22 cellular contexts compared by ENCODE assay signal in the genomic region with DNA sequence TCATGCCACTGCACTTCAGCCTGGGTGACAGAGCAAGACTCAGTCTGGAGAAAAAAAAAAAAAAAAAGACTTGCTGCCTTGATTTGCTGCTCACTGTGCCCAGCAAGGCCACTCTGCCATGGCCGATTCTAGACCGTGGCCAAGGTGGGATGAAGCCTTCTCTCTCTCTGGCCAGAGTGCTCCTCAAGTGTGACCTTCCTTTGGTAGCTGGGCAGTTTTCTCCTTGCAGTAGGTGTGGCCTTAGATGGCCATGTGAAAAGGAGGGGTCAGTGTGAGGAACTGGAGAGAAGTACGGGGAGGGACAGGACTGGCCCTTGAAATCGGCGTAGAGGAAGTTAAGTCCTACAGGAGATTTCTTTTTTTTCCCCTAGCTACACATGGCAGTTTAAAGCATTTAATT.
DNase-seq lines count a peak whose midpoint lies in the region; ATAC-seq, FAIRE-seq and TF ChIP-seq lines count a peak whose summit lies in the region.
"Had no signal": no experiment of that assay in that cellular context is flagged by ENCODE, and none has a peak within 500 bp of the region (broad histone marks: within the 10 kb centered on the region; RNA-seq: fewer than 3 reads in every experiment).

No MANE protein-coding gene starts in this region.

- H3K23me2 ChIP-seq in H1 (ENCODE audit: low read depth, low read length) = no peaks in the 10 kb centered on the region

- no peak overlapping the region for H4K8ac ChIP-seq in H1 (ENCODE audit: extremely low read depth, insufficient read depth, low read length)

- no peaks in the 10 kb centered on the region for H3K9me2 ChIP-seq in HCT116 (ENCODE audit: insufficient read depth)

- H4K91ac ChIP-seq in H1 (replicated peaks; ENCODE audit: insufficient read length, low read length) = no peak overlapping the region

- H3K23ac ChIP-seq in H1 (ENCODE audit: insufficient read length) = no peak overlapping the region

- H2AFZ ChIP-seq in HCT116 (ENCODE audit: low read depth, low read length, poor library complexity, severe bottlenecking) (no peak overlapping the region), H1 (ENCODE audit: low read length) (no peak overlapping the region)

- peaks cover 0 to 42% (median 18%) of the 10 kb centered on the region in 11 experiments; a peak in 11 of 22 replicates for H3K36me3 ChIP-seq in BLaER1 treated with 17β-estradiol and CSF1 and Interleukin-3, amounts not matched to agents 10 nM and 100 nM
- H3K36me3 ChIP-seq in HCT116 (ENCODE audit: control insufficient read depth in 1 of 2, insufficient read depth in 2 of 2, low read length in 2 of 2) (no peaks in the 10 kb centered on the region), H1 (ENCODE audit: control insufficient read depth in 2 of 4, insufficient read depth in 4 of 4, low read length in 3 of 4) (no peaks in the 10 kb centered on the region), mucosa of descending colon (ENCODE audit: low read depth) (no peaks in the 10 kb centered on the region), small intestine (ENCODE audit: control insufficient read depth in 2 of 2, insufficient read depth in 2 of 2, low read length in 2 of 2) (no peaks in the 10 kb centered on the region)
- H3K36me3 ChIP-seq: breast epithelium, SJSA1 had no signal

- no peak overlapping the region for H3K14ac ChIP-seq in H1 (ENCODE audit: insufficient read length)

- FAIRE-seq in H1 (lab: Jason Lieb, UNC) (no peak), small intestine (lab: Jason Lieb, UNC) (no peak)

- no peak overlapping the region for H3K9ac ChIP-seq in BLaER1 treated with 17β-estradiol and CSF1 and Interleukin-3, amounts not matched to agents 10 nM and 100 nM
- H3K9ac ChIP-seq in HCT116 (ENCODE audit: low read length) (no peak overlapping the region), H1 (replicated peaks in 1 of 4; ENCODE audit: extremely low read depth in 1 of 4, low read depth in 3 of 4, low read length in 3 of 4) (no peak overlapping the region; a peak in 1 of 7 replicates)

- H3K27me3 ChIP-seq in BLaER1 treated with 17β-estradiol and CSF1 and Interleukin-3, amounts not matched to agents 10 nM and 100 nM = no peaks in the 10 kb centered on the region
- no peaks in the 10 kb centered on the region for H3K27me3 ChIP-seq in HCT116 (ENCODE audit: insufficient read depth, low read length)
- no peaks in the 10 kb centered on the region for H3K27me3 ChIP-seq in H1 (replicated peaks in 1 of 4; ENCODE audit: control insufficient read depth in 3 of 4, extremely low read depth in 1 of 4, insufficient read depth in 3 of 4, low read length in 3 of 4)
- no peaks in the 10 kb centered on the region for H3K27me3 ChIP-seq in small intestine (ENCODE audit: control insufficient read depth in 2 of 2, insufficient read depth in 2 of 2, low read length in 2 of 2)
- H3K27me3 ChIP-seq: breast epithelium, dorsolateral prefrontal cortex, SJSA1, testis had no signal

- RAD21 ChIA-PET in HCT116 (lab: Charles Lee; ENCODE audit: low non-redundant PET in 1 of 2, low total read pairs in 2 of 2, uncharacterized antibody in 2 of 2, unreplicated experiment in 2 of 2) = no interaction called here

- peaks cover 0 to 5% (median 0%) of the 10 kb centered on the region in 11 experiments; a peak in 3 of 22 replicates for H3K9me3 ChIP-seq in BLaER1 treated with 17β-estradiol and CSF1 and Interleukin-3, amounts not matched to agents 10 nM and 100 nM (replicated peaks in 1 of 11)
- H3K9me3 ChIP-seq in HCT116 (ENCODE audit: control insufficient read depth in 1 of 2, insufficient read depth in 1 of 2, low read depth in 1 of 2, low read length in 2 of 2) = no peaks in the 10 kb centered on the region
- no peaks in the 10 kb centered on the region for H3K9me3 ChIP-seq in H1 (ENCODE audit: insufficient read depth in 2 of 2, low read depth in 1 of 2, low read length in 1 of 2)
- H3K9me3 ChIP-seq in mucosa of descending colon = no peaks in the 10 kb centered on the region
- no peaks in the 10 kb centered on the region for H3K9me3 ChIP-seq in small intestine (ENCODE audit: control insufficient read depth, low read depth)
- H3K9me3 ChIP-seq: breast epithelium, SJSA1, testis had no signal

- ATAC-seq in HCT116 (peak; percentile 22; the same call in 1 of the 2 replicates), mucosa of descending colon (peak; percentile 31), GM19395 (IDR thresholded peaks at IDR 0.05; ENCODE audit: unreplicated experiment) (no peak)

- CTCF ChIA-PET in HCT116 (lab: Charles Lee) (no interaction called here), H1 (lab: Charles Lee; ENCODE audit: partially characterized antibody) (interaction anchor here (0.6 to 1.7 kb wide), 2 partner anchors 15 to 76 kb away, joined by 7 to 8 read pairs; no protein-coding TSS in a partner anchor)

- no peak overlapping the region for H4K5ac ChIP-seq in H1 (ENCODE audit: insufficient read length, low read depth, low read length)

- H3K4me3 ChIP-seq in BLaER1 treated with 17β-estradiol and CSF1 and Interleukin-3, amounts not matched to agents 10 nM and 100 nM = no peak overlapping the region
- H3K4me3 ChIP-seq in HCT116 (replicated peaks in 1 of 2; ENCODE audit: low read depth in 1 of 2, low read length in 2 of 2) (no peak overlapping the region), H1 (ENCODE audit: extremely low read depth in 1 of 4, insufficient read depth in 2 of 4, low read depth in 3 of 4, low read length in 4 of 4) (no peak overlapping the region), mucosa of descending colon (no peak overlapping the region), small intestine (ENCODE audit: low read depth in 1 of 2, low read length in 2 of 2) (no peak overlapping the region)
- H3K4me3 ChIP-seq: breast epithelium, dorsolateral prefrontal cortex, SJSA1, testis had no signal

- H3K4me1 ChIP-seq in BLaER1 treated with 17β-estradiol and CSF1 and Interleukin-3, amounts not matched to agents 10 nM and 100 nM = peaks cover 9 to 31% (median 21%) of the 10 kb centered on the region in 10 experiments; a peak in 19 of 20 replicates
- peaks cover 0 to 3% of the 10 kb centered on the region in 2 experiments; a peak in 1 of 4 replicates for H3K4me1 ChIP-seq in HCT116 (ENCODE audit: control insufficient read depth in 1 of 2, insufficient read depth in 2 of 2, low read length in 2 of 2)
- H3K4me1 ChIP-seq in H1 (replicated peaks in 1 of 4; ENCODE audit: control insufficient read depth in 3 of 4, insufficient read depth in 4 of 4, low read length in 3 of 4) = peaks cover 0 to 7% (median 3%) of the 10 kb centered on the region in 4 experiments; a peak in 3 of 7 replicates
- H3K4me1 ChIP-seq in mucosa of descending colon (ENCODE audit: low read depth) = no peaks in the 10 kb centered on the region
- peaks cover 0 to 2% of the 10 kb centered on the region in 2 donors for H3K4me1 ChIP-seq in small intestine (ENCODE audit: control insufficient read depth in 2 of 2, insufficient read depth in 1 of 2, low read depth in 1 of 2, low read length in 1 of 2)
- H3K4me1 ChIP-seq: breast epithelium, SJSA1, testis had no signal

- no peak for TF ChIP-seq EP300 in H1 (IDR thresholded peaks at IDR 0.05; ENCODE audit: borderline replicate concordance in 1 of 2, low read depth in 2 of 2, low read length in 2 of 2)

- TF ChIP-seq RAD21 in HCT116 (IDR thresholded peaks at IDR 0.05; ENCODE audit: low read depth) (no peak), H1 (IDR thresholded peaks at IDR 0.05 in 1 of 2, conservative IDR thresholded peaks at IDR 0.05 in 1 of 2; ENCODE audit: low read depth in 2 of 2, low read length in 2 of 2) (no peak)

- POLR2A ChIA-PET in HCT116 (lab: Charles Lee) = no interaction called here
- POLR2A ChIA-PET in H1 (lab: Charles Lee; ENCODE audit: partially characterized antibody) = interaction anchor here (0.8 kb wide), 1 partner anchor 10 kb away, joined by 3 read pairs; no protein-coding TSS in a partner anchor

- no TSS peak for BruUV-seq in HCT116 (replicated peaks; lab: Mats Ljungman, UMichigan)

- H4K20me1 ChIP-seq in BLaER1 treated with 17β-estradiol and CSF1 and Interleukin-3, amounts not matched to agents 10 nM and 100 nM = peaks cover 0 to 32% (median 10%) of the 10 kb centered on the region in 11 experiments; a peak in 11 of 22 replicates
- H4K20me1 ChIP-seq in HCT116 (ENCODE audit: insufficient read depth) (no peaks in the 10 kb centered on the region), H1 (replicated peaks in 1 of 2; ENCODE audit: control insufficient read depth in 1 of 2, insufficient read depth in 2 of 2, low read length in 2 of 2) (peaks cover 0 to 2% of the 10 kb centered on the region in 2 experiments)

- H2BK12ac ChIP-seq in H1 (ENCODE audit: low read depth, low read length) = no peak overlapping the region

- no peak overlapping the region for H2BK20ac ChIP-seq in H1 (ENCODE audit: low read length)

- H3K56ac ChIP-seq in H1 (replicated peaks; ENCODE audit: insufficient read length, low read depth, low read length) = no peak overlapping the region

- H3K4me2 ChIP-seq in BLaER1 treated with 17β-estradiol and CSF1 and Interleukin-3, amounts not matched to agents 10 nM and 100 nM = peak overlapping the region in 6 of 11 experiments; percentile 2 to 34 (median 20); a peak in 6 of 22 replicates
- H3K4me2 ChIP-seq in HCT116 (ENCODE audit: low read length) (no peak overlapping the region), H1 (ENCODE audit: insufficient read depth in 1 of 2, low read depth in 2 of 2, low read length in 2 of 2) (no peak overlapping the region)

- 0 out of 2 replicates have a peak overlapping the region, but pooled peaks have one; percentile 16 for H2AK5ac ChIP-seq in H1 (ENCODE audit: low read depth, low read length)

- DNase-seq in HCT116 (ENCODE audit: low read depth, low spot score) (no peak), H1 (ENCODE audit: low read depth in 1 of 2, low spot score in 2 of 2) (no peak), mucosa of descending colon (no peak), NCI-H748 treated with DMSO at 0.1 percent for 48 hours (lab: John Stamatoyannopoulos, UW) (no peak), SW480 (ENCODE audit: low spot score) (no peak), small intestine (no peak)
- DNase-seq: activated CD4-positive, alpha-beta T cell treated with anti-CD3 and anti-CD28 coated beads, Interleukin-2, amount 50 U/mL, for 1 hour; activated naive CD4-positive, alpha-beta T cell treated with anti-CD3 and anti-CD28 coated beads for 36 hours; activated T-cell treated with anti-CD3 and anti-CD28 coated beads for 4 hours; DMS 273 treated with DMSO at 0.1 percent for 48 hours; dorsolateral prefrontal cortex; GF-D8; KG1; NCI-H1048; NCI-H2029 treated with DMSO at 0.1 percent for 48 hours; NCI-H510A; testis had no signal

- peak overlapping the region in 1 of 11 experiments; percentile 2; a peak in 1 of 22 replicates for H3K27ac ChIP-seq in BLaER1 treated with 17β-estradiol and CSF1 and Interleukin-3, amounts not matched to agents 10 nM and 100 nM
- no peak overlapping the region for H3K27ac ChIP-seq in HCT116 (ENCODE audit: low read depth, low read length)
- no peak overlapping the region for H3K27ac ChIP-seq in H1 (ENCODE audit: low read depth, low read length)
- H3K27ac ChIP-seq in small intestine (ENCODE audit: low read depth in 1 of 2, low read length in 1 of 2) = no peak overlapping the region
- H3K27ac ChIP-seq: breast epithelium, dorsolateral prefrontal cortex, HL-60, SJSA1, testis had no signal

- no peak overlapping the region for H2BK5ac ChIP-seq in H1 (ENCODE audit: low read depth, low read length)

- intact Hi-C loops in HCT116 (cut with micrococcal nuclease) = loop anchor here (5.0 to 10.0 kb wide), 2 partner anchors 484 to 1722 kb away; no protein-coding TSS in a partner anchor
- intact Hi-C loops in mucosa of descending colon (cut with DNase I, micrococcal nuclease) = no loop called here

- H3K4ac ChIP-seq in H1 (replicated peaks; ENCODE audit: insufficient read length, low read depth, low read length) = no peak overlapping the region

- 100% methylated on average over 3 of the region's 5 CpGs; no CpG with 5 or more reads in 1 of the 2 experiments for WGBS in H1 (ENCODE audit: extremely low coverage in 1 of 2, insufficient coverage in 1 of 2, insufficient read length in 1 of 2, insufficient replicate concordance in 2 of 2, low coverage in 1 of 2, low lambda C conversion rate in 2 of 2, missing lambda C conversion rate in 1 of 2), 2 experiments
- 86 to 92% (median 88%) methylated on average over 5 of the region's 5 CpGs for WGBS in small intestine, 3 donors

- no peak for TF ChIP-seq POLR2A in HCT116 (IDR thresholded peaks at IDR 0.05; ENCODE audit: borderline replicate concordance, extremely low read depth, insufficient read depth, insufficient read length)
- no peak for TF ChIP-seq POLR2A in H1 (IDR thresholded peaks at IDR 0.05; ENCODE audit: control extremely low read depth in 1 of 2, low read depth in 2 of 2, low read length in 2 of 2)

- no peak for TF ChIP-seq CTCF in HCT116 (IDR thresholded peaks at IDR 0.05 in 2 of 3, conservative IDR thresholded peaks at IDR 0.05 in 1 of 3; ENCODE audit: borderline replicate concordance in 1 of 3, insufficient read depth in 1 of 3, low read depth in 2 of 3, low read length in 2 of 3)
- TF ChIP-seq CTCF in H1 (IDR thresholded peaks at IDR 0.05; ENCODE audit: control extremely low read depth in 1 of 3, insufficient read depth in 1 of 3, low read depth in 1 of 3, low read length in 3 of 3) = no peak
- TF ChIP-seq CTCF in mucosa of descending colon (IDR thresholded peaks at IDR 0.05) = no peak

- no peak overlapping the region for H2BK120ac ChIP-seq in H1 (replicated peaks; ENCODE audit: low read depth, low read length)

- H2BK15ac ChIP-seq in H1 (ENCODE audit: low read length) = no peak overlapping the region

- no peak overlapping the region for H3K18ac ChIP-seq in H1 (ENCODE audit: extremely low read depth, low read length)

- no peaks in the 10 kb centered on the region for H3K79me1 ChIP-seq in H1 (ENCODE audit: low read depth, low read length)

- H3K79me2 ChIP-seq in HCT116 (ENCODE audit: insufficient read depth, low read length) = no peaks in the 10 kb centered on the region
- H3K79me2 ChIP-seq in H1 (ENCODE audit: control insufficient read depth in 1 of 2, insufficient read depth in 2 of 2, low read length in 2 of 2) = peaks cover 0 to 56% of the 10 kb centered on the region in 2 experiments; a peak in 2 of 4 replicates

Comparison
In these comparisons a context has a peak if more than half of its experiments do, and no peak if none do; other contexts are left out.
1. H3K4me2 ChIP-seq: peak in BLaER1 treated with 17β-estradiol and CSF1 and Interleukin-3, amounts not matched to agents 10 nM and 100 nM (6 of 11); none in HCT116 (single experiment) and H1 (0 of 2).